25 cellular contexts compared by ENCODE assay signal in the genomic region with DNA sequence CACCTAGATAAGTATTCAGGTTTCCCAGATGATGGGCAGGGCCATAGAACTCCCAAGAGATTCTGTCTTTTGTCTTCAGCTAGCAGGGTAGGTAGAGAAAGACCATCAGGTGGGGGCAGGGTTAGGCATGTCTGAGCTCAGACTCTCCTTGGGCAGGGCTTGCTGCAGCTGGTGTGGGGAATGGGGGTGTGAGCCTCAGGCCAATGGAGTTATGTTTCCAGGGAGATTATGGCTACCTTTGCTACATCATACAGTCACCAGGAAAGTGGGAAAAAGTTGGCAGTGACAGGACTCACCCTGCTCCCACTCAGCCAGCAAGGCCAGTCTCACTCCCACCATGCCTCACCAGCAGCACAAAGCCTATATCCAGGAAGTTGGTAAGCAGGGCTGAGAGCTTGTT.
"Had no signal": no experiment of that assay in that cellular context is flagged by ENCODE, and none has a peak within 500 bp of the region (broad histone marks: within the 10 kb centered on the region; RNA-seq: fewer than 3 reads in every experiment).

No MANE protein-coding gene starts in this region.

- H3K36me3 Mint-ChIP-seq: brain had no signal

- H3K36me3 ChIP-seq: esophagus squamous epithelium, gastrocnemius medialis, left ventricle myocardium inferior, ovary, prostate gland, vagina had no signal

- ATAC-seq: activated CD8-positive, alpha-beta T cell treated with anti-CD3 and anti-CD28 coated beads, Interleukin-2, amount 10 ng/mL, durations not matched to agents 7 days and 5 days; gastrocnemius medialis; natural killer cell had no signal

- H3K27ac Mint-ChIP-seq: activated CD8-positive, alpha-beta T cell treated with anti-CD3 and anti-CD28 coated beads, Interleukin-2, amount 10 ng/mL, durations not matched to agents 7 days and 5 days; activated naive CD4-positive, alpha-beta T cell treated with anti-CD3 and anti-CD28 coated beads, Interleukin-2, amount 50 U/mL, for 24 hours; activated T-helper 1 cell treated with anti-CD3 and anti-CD28 coated beads, Interleukin-12 subunit alpha, Interleukin-12 subunit beta, Interleukin-2, Interleukin-4 antibody, amounts not matched to agents 30 ng/mL and 10 ng/mL and 1 ng/mL, durations not matched to agents 14 hours and 24 hours and 36 hours; brain; natural killer cell had no signal

- H3K4me3 ChIP-seq: esophagus squamous epithelium, gastrocnemius medialis, left ventricle myocardium inferior, ovary, prostate gland, testis, vagina had no signal

- H3K4me1 Mint-ChIP-seq: activated naive CD4-positive, alpha-beta T cell treated with anti-CD3 and anti-CD28 coated beads, Interleukin-2, amount 50 U/mL, for 24 hours; brain; natural killer cell had no signal

- H3K4me1 ChIP-seq: esophagus squamous epithelium, gastrocnemius medialis, left ventricle myocardium inferior, prostate gland, testis, vagina had no signal

- H3K27me3 ChIP-seq: esophagus squamous epithelium, gastrocnemius medialis, ovary, testis, vagina had no signal

- H3K27ac ChIP-seq: esophagus squamous epithelium, gastrocnemius medialis, left ventricle myocardium inferior, ovary, prostate gland, testis, vagina, VCaP had no signal

- DNase-seq: activated CD4-positive, alpha-beta T cell treated with anti-CD3 and anti-CD28 coated beads for 1 hour; activated CD4-positive, alpha-beta T cell treated with anti-CD3 and anti-CD28 coated beads, Interleukin-2, amount 50 U/mL, for 1 hour; activated CD8-positive, alpha-beta T cell treated with anti-CD3 and anti-CD28 coated beads, Interleukin-2, amount 10 ng/mL, durations not matched to agents 7 days and 5 days; activated gamma-delta T cell; aorta; caudate nucleus; effector memory CD4-positive, alpha-beta T cell; esophagus squamous epithelium; gastrocnemius medialis; hippocampal formation; left ventricle myocardium inferior; midbrain; natural killer cell; ovary; stimulated activated CD4-positive, alpha-beta T cell treated with anti-CD3 and anti-CD28 coated beads, Interleukin-2, amount 100 ng/mL, for 48 hours; stimulated activated CD8-positive, alpha-beta memory T cell treated with anti-CD3 and anti-CD28 coated beads, Interleukin-4, amount 100 ng/mL, for 48 hours; stimulated activated naive CD4-positive, alpha-beta T cell; testis; trophoblast cell had no signal

- H3K4me3 Mint-ChIP-seq: activated CD8-positive, alpha-beta T cell treated with anti-CD3 and anti-CD28 coated beads, Interleukin-2, amount 10 ng/mL, durations not matched to agents 7 days and 5 days; activated naive CD4-positive, alpha-beta T cell treated with anti-CD3 and anti-CD28 coated beads, Interleukin-2, amount 50 U/mL, for 24 hours; activated T-helper 1 cell treated with anti-CD3 and anti-CD28 coated beads, Interleukin-12 subunit alpha, Interleukin-12 subunit beta, Interleukin-2, Interleukin-4 antibody, amounts not matched to agents 30 ng/mL and 10 ng/mL and 1 ng/mL, durations not matched to agents 14 hours and 24 hours and 36 hours; brain; natural killer cell had no signal

- H3K9me3 ChIP-seq: gastrocnemius medialis, prostate gland, testis, vagina had no signal
